In genomic region chr22:41381329-41382097, GRCh38 we compare ENCODE assay signal across 8 cellular contexts. TPM values are rescaled to one million over a fixed set of nuclear protein-coding genes. Genes with fewer than 3 reads are reported as not detected.
DNase-seq lines count a peak whose midpoint lies in the region; ATAC-seq and TF ChIP-seq lines count a peak whose summit lies in the region.

Gene TEF, plus strand, starts transcription at chr22:41381942. Its CDS starts 103 bp downstream, at chr22:41382045.

- peak within 1 kb of the TSS; percentile 90 for H3K4me3 Mint-ChIP-seq in activated naive CD4-positive, alpha-beta T cell treated with anti-CD3 and anti-CD28 coated beads, Interleukin-2, amount 50 U/mL, for 24 hours

- H3K4me1 ChIP-seq in neutrophil (ENCODE audit: control insufficient read depth in 1 of 2, insufficient read depth in 1 of 2, low read depth in 1 of 2, low read length in 1 of 2) = peaks cover 9 to 16% of the 10 kb centered on the region in 2 experiments

- H3K27me3 ChIP-seq in neutrophil = peaks cover 7% of the 10 kb centered on the region

- H3K9ac ChIP-seq in SK-N-MC (ENCODE audit: insufficient read length) = peak within 1 kb of the TSS; percentile 84

- H3K4me1 Mint-ChIP-seq in activated naive CD4-positive, alpha-beta T cell treated with anti-CD3 and anti-CD28 coated beads, Interleukin-2, amount 50 U/mL, for 24 hours = peaks cover 23% of the 10 kb centered on the region

- no peak for TF ChIP-seq CTCF in neutrophil (IDR thresholded peaks at IDR 0.05)
- no peak for TF ChIP-seq CTCF in subcutaneous adipose tissue (IDR thresholded peaks at IDR 0.05; ENCODE audit: low read depth)

- H3K4me3 ChIP-seq in SK-N-MC (peak within 1 kb of the TSS; percentile 85), neutrophil (ENCODE audit: low read depth in 1 of 2, low read length in 1 of 2) (peak within 1 kb of the TSS; percentile 71 to 96)

- no peaks in the 10 kb centered on the region for H3K27me3 Mint-ChIP-seq in activated naive CD4-positive, alpha-beta T cell treated with anti-CD3 and anti-CD28 coated beads, Interleukin-2, amount 50 U/mL, for 24 hours

- H3K36me3 ChIP-seq in SK-N-MC (ENCODE audit: insufficient read depth, low read length) = no peaks in the 10 kb centered on the region
- no peaks in the 10 kb centered on the region for H3K36me3 ChIP-seq in neutrophil

- no peaks in the 10 kb centered on the region for H3K9me3 ChIP-seq in SK-N-MC (ENCODE audit: low read depth, low read length)
- H3K9me3 ChIP-seq in neutrophil = no peaks in the 10 kb centered on the region

- DNase-seq in GM04504 (ENCODE audit: low read depth) (peak; percentile 97), NCI-H1048 (lab: John Stamatoyannopoulos, UW) (peak; percentile 98), SK-N-MC (ENCODE audit: low read depth, low spot score) (peak; percentile 93), germinal center (ENCODE audit: low spot score) (peak; percentile 100)

- peak; percentile 83 for ATAC-seq in HG02588 (IDR thresholded peaks at IDR 0.05; ENCODE audit: unreplicated experiment)

- H3K27ac ChIP-seq in SK-N-MC = peak within 1 kb of the TSS; percentile 93
- H3K27ac ChIP-seq in neutrophil = peak within 1 kb of the TSS; percentile 79

- peak within 1 kb of the TSS; percentile 95 for H3K27ac Mint-ChIP-seq in activated naive CD4-positive, alpha-beta T cell treated with anti-CD3 and anti-CD28 coated beads, Interleukin-2, amount 50 U/mL, for 24 hours

- H3K36me3 Mint-ChIP-seq in activated naive CD4-positive, alpha-beta T cell treated with anti-CD3 and anti-CD28 coated beads, Interleukin-2, amount 50 U/mL, for 24 hours = no peaks in the 10 kb centered on the region

- H3K9me3 Mint-ChIP-seq in activated naive CD4-positive, alpha-beta T cell treated with anti-CD3 and anti-CD28 coated beads, Interleukin-2, amount 50 U/mL, for 24 hours = no peaks in the 10 kb centered on the region

RNA-seq across cellular contexts. Expression of gene TEF, which starts in this region (rescaled TPM):
- 10 to 100 TPM; 12.1 to 30.1 (median 18.5) TPM for total RNA-seq in subcutaneous adipose tissue

Comparison
In these comparisons a context has a peak if more than half of its experiments do, and no peak if none do; other contexts are left out.
1. Peak in every context shown above with its lines: DNase-seq, ATAC-seq, H3K4me3 ChIP-seq and H3K27ac ChIP-seq.